ENCODE assay signal across 17 cellular contexts in genomic region chr22:36922752-36923457, GRCh38. TPM values are rescaled to one million over a fixed set of nuclear protein-coding genes. Genes with fewer than 3 reads are reported as not detected.
"Had no signal": no experiment of that assay in that cellular context is flagged by ENCODE, and none has a peak within 500 bp of the region (broad histone marks: within the 10 kb centered on the region; RNA-seq: fewer than 3 reads in every experiment).

No MANE protein-coding gene starts in this region.

- H3K27me3 ChIP-seq: adrenal gland had no signal

- H2AFZ ChIP-seq: parathyroid adenoma had no signal

- H3K36me3 ChIP-seq: adrenal gland, breast epithelium, gastrocnemius medialis, tibial nerve had no signal

- H3K4me3 ChIP-seq: adrenal gland, breast epithelium, coronary artery, gastrocnemius medialis, tibial nerve had no signal

- H3K79me2 ChIP-seq: parathyroid adenoma had no signal

- ATAC-seq: activated CD4-positive, alpha-beta T cell treated with anti-CD3 and anti-CD28 coated beads for 36 hours; activated naive CD4-positive, alpha-beta T cell treated with anti-CD3 and anti-CD28 coated beads, Interleukin-2, amount 50 U/mL, for 72 hours; gastrocnemius medialis; left lobe of liver had no signal

- H3K9me3 ChIP-seq: adrenal gland, gastrocnemius medialis had no signal

- H3K27ac ChIP-seq: adrenal gland, breast epithelium, coronary artery, gastrocnemius medialis, parathyroid adenoma, tibial nerve had no signal

- H3K9ac ChIP-seq: parathyroid adenoma had no signal

- H3K4me1 ChIP-seq: adrenal gland, breast epithelium, gastrocnemius medialis, parathyroid adenoma had no signal

- DNase-seq: activated CD4-positive, alpha-beta T cell treated with anti-CD3 and anti-CD28 coated beads for 36 hours; activated CD4-positive, alpha-beta T cell treated with anti-CD3 and anti-CD28 coated beads, Interleukin-2, amount 50 U/mL, for 48 hours; activated gamma-delta T cell treated with Interleukin-2 at 50 U/mL for 16 hours; activated T-cell treated with anti-CD3 and anti-CD28 coated beads for 4 hours; gastrocnemius medialis; head of caudate nucleus; mammary epithelial cell; stimulated activated CD8-positive, alpha-beta memory T cell treated with anti-CD3 and anti-CD28 coated beads, Interleukin-4, amount 100 ng/mL, for 48 hours; SW 1271 had no signal

RNA-seq across cellular contexts. Expression of gene CSF2RB, which starts 9.5 kb away (rescaled TPM):
- total RNA-seq: mammary epithelial cell, myocyte had no signal
- polyA plus RNA-seq: mammary epithelial cell had no signal
